Comparison of ENCODE assay signal across 12 cellular contexts in genomic region chr17:83101805-83102480, GRCh38. TPM values are rescaled to one million over a fixed set of nuclear protein-coding genes. Genes with fewer than 3 reads are reported as not detected.
DNase-seq lines count a peak whose midpoint lies in the region; ATAC-seq and TF ChIP-seq lines count a peak whose summit lies in the region.
"Had no signal": no experiment of that assay in that cellular context is flagged by ENCODE, and none has a peak within 500 bp of the region (broad histone marks: within the 10 kb centered on the region; RNA-seq: fewer than 3 reads in every experiment).

No MANE protein-coding gene starts in this region.

- peaks cover 37% of the 10 kb centered on the region for H3F3A ChIP-seq in GM23248 (ENCODE audit: insufficient read depth)

- H3K27me3 ChIP-seq in GM23248 (replicated peaks; ENCODE audit: insufficient read depth): no peaks in the 10 kb centered on the region
- no peaks in the 10 kb centered on the region for H3K27me3 ChIP-seq in adipocyte (replicated peaks; ENCODE audit: control insufficient read depth, insufficient read depth, low read length)
- peaks cover 0 to 68% of the 10 kb centered on the region in 2 donors for H3K27me3 ChIP-seq in left lung
- H3K27me3 ChIP-seq in thoracic aorta (replicated peaks; ENCODE audit: insufficient read depth): no peaks in the 10 kb centered on the region

- peaks cover 7% of the 10 kb centered on the region for H3K4me1 Mint-ChIP-seq in activated CD8-positive, alpha-beta T cell treated with anti-CD3 and anti-CD28 coated beads for 36 hours (ENCODE audit: low read depth)

- peaks cover 15% of the 10 kb centered on the region for H3K27me3 Mint-ChIP-seq in activated CD8-positive, alpha-beta T cell treated with anti-CD3 and anti-CD28 coated beads for 36 hours

- peaks cover 57% of the 10 kb centered on the region for H3K4me1 ChIP-seq in GM23248 (ENCODE audit: insufficient read depth)
- peaks cover 60% of the 10 kb centered on the region for H3K4me1 ChIP-seq in adipocyte (ENCODE audit: control insufficient read depth, insufficient read depth, low read length)
- H3K4me1 ChIP-seq in left lung: peaks cover 17 to 40% of the 10 kb centered on the region in 2 donors
- peaks cover 40 to 83% of the 10 kb centered on the region in 2 donors for H3K4me1 ChIP-seq in thoracic aorta (ENCODE audit: control insufficient read depth in 1 of 2, low read depth in 2 of 2)

- H3K4me3 ChIP-seq in GM23248 (no peak overlapping the region), adipocyte (ENCODE audit: low read length) (no peak overlapping the region), left lung (no peak overlapping the region), thoracic aorta (peak overlapping the region; percentile 68)

- H3K9ac ChIP-seq in GM23248 (peak overlapping the region; percentile 72), adipocyte (ENCODE audit: low read length) (peak overlapping the region; percentile 69)

- peak overlapping the region; percentile 83 for H3K27ac ChIP-seq in GM23248
- no peak overlapping the region for H3K27ac ChIP-seq in left lung
- peak overlapping the region; percentile 81 to 96 for H3K27ac ChIP-seq in thoracic aorta

- no peaks in the 10 kb centered on the region for H3K9me3 ChIP-seq in GM23248 (ENCODE audit: low read depth)
- H3K9me3 ChIP-seq in adipocyte (ENCODE audit: control insufficient read depth, low read length): no peaks in the 10 kb centered on the region
- H3K9me3 ChIP-seq in left lung: no peaks in the 10 kb centered on the region
- no peaks in the 10 kb centered on the region for H3K9me3 ChIP-seq in thoracic aorta

- POLR2A ChIA-PET in activated CD8-positive, alpha-beta T cell treated with anti-CD3 and anti-CD28 coated beads for 36 hours (lab: Charles Lee): no interaction called here

- in situ Hi-C loops in GM23248 (cut with MboI): no loop called here

- no peak overlapping the region for H3K27ac Mint-ChIP-seq in activated CD8-positive, alpha-beta T cell treated with anti-CD3 and anti-CD28 coated beads for 36 hours
- H3K27ac Mint-ChIP-seq: activated naive CD8-positive, alpha-beta T cell treated with anti-CD3 and anti-CD28 coated beads, Interleukin-2, amount 50 U/mL, for 24 hours had no signal

- H3K4me3 Mint-ChIP-seq in activated CD8-positive, alpha-beta T cell treated with anti-CD3 and anti-CD28 coated beads for 36 hours: no peak overlapping the region
- H3K4me3 Mint-ChIP-seq: activated naive CD8-positive, alpha-beta T cell treated with anti-CD3 and anti-CD28 coated beads, Interleukin-2, amount 50 U/mL, for 24 hours had no signal

- no peak overlapping the region for H3K4me2 ChIP-seq in GM23248 (ENCODE audit: unreplicated experiment)

- no peak overlapping the region for H2AFZ ChIP-seq in GM23248

- TF ChIP-seq CTCF in left lung (IDR thresholded peaks at IDR 0.05) (no peak), thoracic aorta (IDR thresholded peaks at IDR 0.05) (no peak)
- TF ChIP-seq CTCF in activated CD8-positive, alpha-beta T cell treated with anti-CD3 and anti-CD28 coated beads for 36 hours (IDR thresholded peaks at IDR 0.05): no peak

- H3K36me3 Mint-ChIP-seq in activated CD8-positive, alpha-beta T cell treated with anti-CD3 and anti-CD28 coated beads for 36 hours (ENCODE audit: low read depth): no peaks in the 10 kb centered on the region

- H3K36me3 ChIP-seq in GM23248 (ENCODE audit: low read depth) (peaks cover under 1% of the 10 kb centered on the region; the same call in 1 of the 2 replicates), adipocyte (ENCODE audit: control insufficient read depth, insufficient read depth, low read length, severe bottlenecking) (no peaks in the 10 kb centered on the region), left lung (no peaks in the 10 kb centered on the region), thoracic aorta (no peaks in the 10 kb centered on the region)

- DNase-seq in GM23248 (peak; percentile 80), adipocyte (ENCODE audit: low read depth) (peak; percentile 25), left lung (no peak), thoracic aorta (ENCODE audit: low spot score) (no peak), OCI-M2 (lab: John Stamatoyannopoulos, UW; ENCODE audit: unreplicated experiment) (no peak)
- no peak for DNase-seq in activated CD8-positive, alpha-beta T cell treated with anti-CD3 and anti-CD28 coated beads for 36 hours
- DNase-seq: activated CD4-positive, alpha-beta T cell treated with anti-CD3 and anti-CD28 coated beads for 48 hours; activated naive CD8-positive, alpha-beta T cell treated with anti-CD3 and anti-CD28 coated beads, Interleukin-2, amount 50 U/mL, for 24 hours; NCI-H2029; SHP77 treated with DMSO at 0.1 percent for 48 hours had no signal

- H3K9me2 ChIP-seq in GM23248 (ENCODE audit: insufficient read depth): no peaks in the 10 kb centered on the region

- WGBS in GM23248 (ENCODE audit: low coverage in 1 of 2, low lambda C conversion rate in 2 of 2, missing lambda C conversion rate in 2 of 2), 2 experiments: 20 to 21% methylated on average over 22 of the region's 22 CpGs

- intact Hi-C loops in left lung (cut with DNase I): no loop called here
- intact Hi-C loops in activated CD8-positive, alpha-beta T cell treated with anti-CD3 and anti-CD28 coated beads for 36 hours (cut with micrococcal nuclease): no loop called here

- peak; percentile 24 for ATAC-seq in left lung
- ATAC-seq in thoracic aorta (ENCODE audit: insufficient number of reproducible peaks, low FRiP score, low read depth): no peak
- no peak for ATAC-seq in HG02571 (IDR thresholded peaks at IDR 0.05; ENCODE audit: unreplicated experiment)
- ATAC-seq in HG03095 (IDR thresholded peaks at IDR 0.05; ENCODE audit: unreplicated experiment): no peak
- no peak for ATAC-seq in activated CD8-positive, alpha-beta T cell treated with anti-CD3 and anti-CD28 coated beads for 36 hours
- ATAC-seq: activated naive CD8-positive, alpha-beta T cell treated with anti-CD3 and anti-CD28 coated beads, Interleukin-2, amount 50 U/mL, for 24 hours had no signal

- no peaks in the 10 kb centered on the region for H4K20me1 ChIP-seq in GM23248 (ENCODE audit: insufficient read depth)

- CTCF ChIA-PET in activated CD8-positive, alpha-beta T cell treated with anti-CD3 and anti-CD28 coated beads for 36 hours (lab: Charles Lee): no interaction called here

- H3K9me3 Mint-ChIP-seq in activated CD8-positive, alpha-beta T cell treated with anti-CD3 and anti-CD28 coated beads for 36 hours: no peaks in the 10 kb centered on the region
- H3K9me3 Mint-ChIP-seq: activated naive CD8-positive, alpha-beta T cell treated with anti-CD3 and anti-CD28 coated beads, Interleukin-2, amount 50 U/mL, for 24 hours had no signal

- peaks cover 4% of the 10 kb centered on the region for H3K79me2 ChIP-seq in GM23248 (ENCODE audit: insufficient read depth)

RNA-seq across cellular contexts. Expression of gene METRNL, which starts 22.5 kb away (rescaled TPM):
- 305 and 319 TPM in 2 replicates for total RNA-seq in GM23248 (2014; rRNA removed; shearing (Covaris generic))
- polyA plus RNA-seq in GM23248 (2016; fragmentation: Nextera tagmentation; extraction: Ambion mirVana): 26.5 and 28.4 TPM in 2 replicates
- total RNA-seq in left lung (10 to 100 TPM; 53.0 to 61.8 TPM), thoracic aorta (100 to 1,000 TPM; 141 to 180 TPM)
- 10 to 100 TPM; 23.3 to 24.1 TPM for total RNA-seq in activated CD8-positive, alpha-beta T cell treated with anti-CD3 and anti-CD28 coated beads for 36 hours

Comparison
In these comparisons a context has a peak if more than half of its experiments do, and no peak if none do; other contexts are left out.
1. DNase-seq: peak in GM23248 (single experiment) and adipocyte (single experiment); none in left lung (0 of 2), thoracic aorta (single experiment), OCI-M2 (single experiment) and activated CD8-positive, alpha-beta T cell treated with anti-CD3 and anti-CD28 coated beads for 36 hours (single experiment).
2. H3K27ac ChIP-seq: peak in GM23248 (single experiment) and thoracic aorta (2 of 2); none in left lung (0 of 2).